ENCODE assay signal across 17 cellular contexts in genomic region chr2:112033600-112033999, GRCh38. TPM values are rescaled to one million over a fixed set of nuclear protein-coding genes. Genes with fewer than 3 reads are reported as not detected.
DNase-seq lines count a peak whose midpoint lies in the region; ATAC-seq and TF ChIP-seq lines count a peak whose summit lies in the region.
"Had no signal": no experiment of that assay in that cellular context is flagged by ENCODE, and none has a peak within 500 bp of the region (broad histone marks: within the 10 kb centered on the region; RNA-seq: fewer than 3 reads in every experiment).

No MANE protein-coding gene starts in this region.

- DNase-seq in Calu3 (peak; percentile 51), NB4 (ENCODE audit: low read depth) (peak; percentile 47), choroid plexus epithelial cell (ENCODE audit: low read depth) (peak; percentile 71), mucosa of gallbladder (ENCODE audit: low spot score) (peak; percentile 35), NCI-H187 (lab: John Stamatoyannopoulos, UW) (no peak), OCI-M2 (lab: John Stamatoyannopoulos, UW; ENCODE audit: unreplicated experiment) (no peak)
- DNase-seq: activated T-cell treated with anti-CD3 and anti-CD28 coated beads, Interleukin-2, amount 50 U/mL, for 48 hours; immature natural killer cell; natural killer cell; NCI-H1048; NCI-H510A treated with DMSO at 0.1 percent for 48 hours had no signal

- H3K4me1 Mint-ChIP-seq in Calu3 (ENCODE audit: low read depth, unreplicated experiment): peaks cover 28% of the 10 kb centered on the region
- H3K4me1 Mint-ChIP-seq: B cell had no signal

- ATAC-seq in HG02885 (IDR thresholded peaks at IDR 0.05; ENCODE audit: poor library complexity, unreplicated experiment): no peak
- no peak for ATAC-seq in GM21360 (IDR thresholded peaks at IDR 0.05; ENCODE audit: unreplicated experiment)
- ATAC-seq: natural killer cell had no signal

- no peak for TF ChIP-seq CTCF in Calu3 (IDR thresholded peaks at IDR 0.05; ENCODE audit: unreplicated experiment)
- TF ChIP-seq CTCF in NB4 (IDR thresholded peaks at IDR 0.05; ENCODE audit: low read depth, low read length): no peak
- no peak for TF ChIP-seq CTCF in choroid plexus epithelial cell (conservative IDR thresholded peaks at IDR 0.05; ENCODE audit: low read depth, low read length)

- TF ChIP-seq POLR2A in NB4 (IDR thresholded peaks at IDR 0.05; ENCODE audit: extremely low read depth, insufficient read length): no peak

- no peak overlapping the region for H3K4me3 Mint-ChIP-seq in Calu3 (ENCODE audit: low read depth, unreplicated experiment)
- H3K4me3 Mint-ChIP-seq: B cell, immature natural killer cell, natural killer cell had no signal

- CTCF ChIA-PET in Calu3 (lab: Charles Lee): interaction anchor here (0.5 to 1.7 kb wide), 5 partner anchors 21 to 544 kb away, joined by 3 to 6 read pairs (median 3); partner anchors contain the start of gene TMEM87B

- H3K4me3 ChIP-seq in NB4 (ENCODE audit: low read depth, low read length) (no peak overlapping the region), choroid plexus epithelial cell (ENCODE audit: low read depth, low read length) (no peak overlapping the region)
- H3K4me3 ChIP-seq: cardiac muscle cell, SJSA1, uterus had no signal

- intact Hi-C loops in Calu3 (cut with micrococcal nuclease; ENCODE audit: unreplicated experiment): no loop called here

- H3K27ac Mint-ChIP-seq in Calu3 (ENCODE audit: unreplicated experiment): no peak overlapping the region
- H3K27ac Mint-ChIP-seq: B cell, immature natural killer cell, natural killer cell had no signal

- H3K27me3 Mint-ChIP-seq in Calu3 (ENCODE audit: unreplicated experiment): no peaks in the 10 kb centered on the region

- H3K9me3 Mint-ChIP-seq in Calu3 (ENCODE audit: low read depth, unreplicated experiment): peaks cover 3% of the 10 kb centered on the region

- H3K36me3 Mint-ChIP-seq in Calu3 (ENCODE audit: insufficient read depth, unreplicated experiment): no peaks in the 10 kb centered on the region
- H3K36me3 Mint-ChIP-seq: natural killer cell had no signal

- no TSS peak for BruUV-seq in Calu3 (replicated peaks; lab: Mats Ljungman, UMichigan)

RNA-seq across cellular contexts. Expression of gene TMEM87B, which starts 21.5 kb away (rescaled TPM):
- 35.0 and 37.0 TPM in 2 replicates for total RNA-seq in Calu3 (2022)
- 36.3 TPM for total RNA-seq in mucosa of gallbladder

Comparison
In these comparisons a context has a peak if more than half of its experiments do, and no peak if none do; other contexts are left out.
1. DNase-seq: peak in Calu3 (single experiment), NB4 (single experiment), choroid plexus epithelial cell (single experiment) and mucosa of gallbladder (single experiment); none in NCI-H187 (0 of 2) and OCI-M2 (single experiment).